ENCODE assay signal across 15 cellular contexts in the genomic region with DNA sequence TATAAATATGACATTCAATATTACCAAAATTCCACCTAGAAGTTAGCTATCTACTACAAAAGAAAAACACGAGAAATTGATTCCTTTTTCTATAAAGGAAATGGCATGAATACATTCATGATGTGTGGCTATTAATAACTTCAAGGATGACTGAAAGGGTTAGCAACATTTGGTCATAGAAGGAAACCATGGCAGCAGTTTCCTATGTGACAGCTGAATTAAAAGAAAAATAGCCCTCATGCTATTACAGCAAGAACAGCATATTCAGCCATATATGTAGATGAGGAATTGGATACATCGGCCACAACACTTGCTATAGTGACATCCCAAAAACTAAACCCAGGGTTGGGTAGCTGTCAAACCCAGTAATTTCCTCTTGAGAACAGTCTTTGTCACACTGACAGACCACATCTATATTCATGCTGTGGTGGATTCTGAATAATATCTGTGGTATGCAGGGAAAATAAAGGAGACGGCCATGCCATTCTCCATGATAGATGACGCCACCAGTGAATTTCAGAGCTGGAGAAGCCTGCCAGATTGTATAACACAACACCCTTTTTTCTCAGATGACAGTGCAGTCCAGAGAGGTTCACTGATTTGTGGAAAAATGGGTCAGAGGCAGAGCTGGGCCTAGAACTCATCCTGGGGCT. TPM values are rescaled to one million over a fixed set of nuclear protein-coding genes. Genes with fewer than 3 reads are reported as not detected.
DNase-seq lines count a peak whose midpoint lies in the region; FAIRE-seq and TF ChIP-seq lines count a peak whose summit lies in the region.
"Had no signal": no experiment of that assay in that cellular context is flagged by ENCODE, and none has a peak within 500 bp of the region (broad histone marks: within the 10 kb centered on the region; RNA-seq: fewer than 3 reads in every experiment).

No MANE protein-coding gene starts in this region.

- peak; percentile 38 for DNase-seq in activated CD4-positive, alpha-beta T cell treated with anti-CD3 and anti-CD28 coated beads, Interleukin-2, amount 10 ng/mL, durations not matched to agents 24 days and 14 days
- no peak for DNase-seq in activated CD4-positive, alpha-beta T cell treated with anti-CD3 and anti-CD28 coated beads for 48 hours
- DNase-seq in astrocyte of the cerebellum (ENCODE audit: low read depth) = peak; percentile 88
- peak; percentile 85 for DNase-seq in glomerular visceral epithelial cell (ENCODE audit: extremely low spot score)
- peak in 19 of 49 donors; percentile 6 to 59 (median 18) for DNase-seq in substantia nigra (lab: John Stamatoyannopoulos, UW)
- no peak for DNase-seq in NCI-H128 (lab: John Stamatoyannopoulos, UW; ENCODE audit: unreplicated experiment)
- no peak for DNase-seq in NCI-H1436 (lab: John Stamatoyannopoulos, UW)
- no peak for DNase-seq in GM12892 (ENCODE audit: insufficient read length)
- DNase-seq: mucosa of descending colon, NCI-H2171, PC-9 had no signal

- no peak for TF ChIP-seq POLR2A in GM12892 (IDR thresholded peaks at IDR 0.05; ENCODE audit: low read depth, low read length)

- no peaks in the 10 kb centered on the region for H3K9me3 Mint-ChIP-seq in activated CD4-positive, alpha-beta T cell treated with anti-CD3 and anti-CD28 coated beads, Interleukin-2, amount 10 ng/mL, durations not matched to agents 24 days and 14 days
- H3K9me3 Mint-ChIP-seq: central memory CD8-positive, alpha-beta T cell had no signal

- in situ Hi-C loops in astrocyte of the cerebellum (cut with HindIII; ENCODE audit: low sequenced_read_pairs) = loop anchor here (25.0 kb wide), 1 partner anchor 885 kb away; no protein-coding TSS in a partner anchor

- H3K4me3 Mint-ChIP-seq in activated CD4-positive, alpha-beta T cell treated with anti-CD3 and anti-CD28 coated beads, Interleukin-2, amount 10 ng/mL, durations not matched to agents 24 days and 14 days = no peak overlapping the region
- H3K4me3 Mint-ChIP-seq: central memory CD8-positive, alpha-beta T cell had no signal

- no peak overlapping the region for H3K27ac Mint-ChIP-seq in activated CD4-positive, alpha-beta T cell treated with anti-CD3 and anti-CD28 coated beads, Interleukin-2, amount 10 ng/mL, durations not matched to agents 24 days and 14 days

- TF ChIP-seq CTCF in astrocyte of the cerebellum (IDR thresholded peaks at IDR 0.05; ENCODE audit: low read depth, low read length, missing control alignments) = no peak

- H3K27me3 Mint-ChIP-seq in activated CD4-positive, alpha-beta T cell treated with anti-CD3 and anti-CD28 coated beads, Interleukin-2, amount 10 ng/mL, durations not matched to agents 24 days and 14 days = no peaks in the 10 kb centered on the region
- H3K27me3 Mint-ChIP-seq: central memory CD8-positive, alpha-beta T cell had no signal

- no peak overlapping the region for H3K4me3 ChIP-seq in astrocyte of the cerebellum (ENCODE audit: low read depth, low read length)
- H3K4me3 ChIP-seq: mucosa of descending colon, PC-9, skin epidermis had no signal

- FAIRE-seq in GM12892 (lab: Jason Lieb, UNC) = no peak

- no peaks in the 10 kb centered on the region for H3K36me3 Mint-ChIP-seq in activated CD4-positive, alpha-beta T cell treated with anti-CD3 and anti-CD28 coated beads, Interleukin-2, amount 10 ng/mL, durations not matched to agents 24 days and 14 days (ENCODE audit: low read depth)

- H3K27ac ChIP-seq in substantia nigra (ENCODE audit: low read depth, low read length, poor library complexity, severe bottlenecking) = peak overlapping the region; percentile 52
- H3K27ac ChIP-seq: 22Rv1, PC-9, skin epidermis, VCaP had no signal

- no peaks in the 10 kb centered on the region for H3K4me1 Mint-ChIP-seq in activated CD4-positive, alpha-beta T cell treated with anti-CD3 and anti-CD28 coated beads, Interleukin-2, amount 10 ng/mL, durations not matched to agents 24 days and 14 days
- H3K4me1 Mint-ChIP-seq: central memory CD8-positive, alpha-beta T cell had no signal

- intact Hi-C loops in activated CD4-positive, alpha-beta T cell treated with anti-CD3 and anti-CD28 coated beads, Interleukin-2, amount 10 ng/mL, durations not matched to agents 24 days and 14 days (cut with micrococcal nuclease) = no loop called here

RNA-seq across cellular contexts. Expression of a gene that starts 32.5 kb away (rescaled TPM):
- 6.8 and 7.8 TPM in 2 replicates for total RNA-seq in activated CD4-positive, alpha-beta T cell treated with anti-CD3 and anti-CD28 coated beads, Interleukin-2, amount 10 ng/mL, durations not matched to agents 24 days and 14 days
- polyA plus RNA-seq in GM12892 (2012; ENCODE audit: missing spikeins) = 11.0 TPM

RNA-seq across cellular contexts. Expression of a gene that starts 33.7 kb away (rescaled TPM):
- 75.6 and 77.8 TPM in 2 replicates for total RNA-seq in activated CD4-positive, alpha-beta T cell treated with anti-CD3 and anti-CD28 coated beads, Interleukin-2, amount 10 ng/mL, durations not matched to agents 24 days and 14 days
- 34.1 TPM for polyA plus RNA-seq in GM12892 (2012; ENCODE audit: missing spikeins)

Comparison
In these comparisons a context has a peak if more than half of its experiments do, and no peak if none do; other contexts are left out.
1. DNase-seq: peak in activated CD4-positive, alpha-beta T cell treated with anti-CD3 and anti-CD28 coated beads, Interleukin-2, amount 10 ng/mL, durations not matched to agents 24 days and 14 days (single experiment), astrocyte of the cerebellum (single experiment) and glomerular visceral epithelial cell (single experiment); none in activated CD4-positive, alpha-beta T cell treated with anti-CD3 and anti-CD28 coated beads for 48 hours (single experiment), NCI-H128 (single experiment), NCI-H1436 (single experiment) and GM12892 (single experiment).